ENCODE assay signal across 14 cellular contexts in genomic region chr7:113929389-113929788, GRCh38. TPM values are rescaled to one million over a fixed set of nuclear protein-coding genes. Genes with fewer than 3 reads are reported as not detected.
"Had no signal": no experiment of that assay in that cellular context is flagged by ENCODE, and none has a peak within 500 bp of the region (broad histone marks: within the 10 kb centered on the region; RNA-seq: fewer than 3 reads in every experiment).

No MANE protein-coding gene starts in this region.

RNA-seq across cellular contexts. Expression of gene PPP1R3A, which starts 10.6 kb away (rescaled TPM):
- total RNA-seq: activated B cell treated with CpG ODN at 0.5 μM for 24 hours; activated CD4-positive, alpha-beta memory T cell treated with anti-CD3 and anti-CD28 coated beads for 36 hours; activated CD4-positive, alpha-beta memory T cell treated with anti-CD3 and anti-CD28 coated beads, Interleukin-2, amount 10 ng/mL, durations not matched to agents 7 days and 5 days; activated CD4-positive, alpha-beta T cell treated with anti-CD3 and anti-CD28 coated beads for 36 hours; activated CD4-positive, alpha-beta T cell treated with anti-CD3 and anti-CD28 coated beads, Interleukin-2, amount 10 ng/mL, durations not matched to agents 24 days and 14 days; activated CD4-positive, alpha-beta T cell treated with anti-CD3 and anti-CD28 coated beads, Interleukin-2, amount 10 ng/mL, durations not matched to agents 7 days and 5 days; activated CD8-positive, alpha-beta memory T cell treated with anti-CD3 and anti-CD28 coated beads for 36 hours; activated CD8-positive, alpha-beta memory T cell treated with anti-CD3 and anti-CD28 coated beads, Interleukin-2, amount 10 ng/mL, durations not matched to agents 7 days and 5 days; activated CD8-positive, alpha-beta T cell treated with anti-CD3 and anti-CD28 coated beads for 36 hours; activated CD8-positive, alpha-beta T cell treated with anti-CD3 and anti-CD28 coated beads, Interleukin-2, amount 10 ng/mL, durations not matched to agents 7 days and 5 days; T-cell; T-helper 1 cell treated with Interleukin-12 subunit alpha and Interleukin-12 subunit beta and Interleukin-4 antibody, amounts not matched to agents 30 ng/mL and 1 ng/mL, for 36 hours; T-helper 17 cell; T-helper 2 cell treated with Interferon-gamma antibody and Interleukin-4, amounts not matched to agents 100 ng/mL and 5 ng/mL, for 36 hours had no signal
